ENCODE assay signal across 25 cellular contexts in genomic region chr1:44508397-44508745, GRCh38.
"Had no signal": no experiment of that assay in that cellular context is flagged by ENCODE, and none has a peak within 500 bp of the region (broad histone marks: within the 10 kb centered on the region; RNA-seq: fewer than 3 reads in every experiment).

No MANE protein-coding gene starts in this region.

- H3K27ac Mint-ChIP-seq: activated CD4-positive, alpha-beta memory T cell treated with anti-CD3 and anti-CD28 coated beads, Interleukin-2, amount 10 ng/mL, durations not matched to agents 7 days and 5 days; activated CD4-positive, alpha-beta T cell treated with anti-CD3 and anti-CD28 coated beads, Interleukin-2, amount 10 ng/mL, durations not matched to agents 7 days and 5 days; activated naive CD4-positive, alpha-beta T cell treated with anti-CD3 and anti-CD28 coated beads, Interleukin-2, amount 10 ng/mL, durations not matched to agents 7 days and 5 days; activated naive CD8-positive, alpha-beta T cell treated with anti-CD3 and anti-CD28 coated beads, Interleukin-2, amount 10 ng/mL, durations not matched to agents 7 days and 5 days; activated T-cell treated with anti-CD3 and anti-CD28 coated beads, Interleukin-2, amount 50 U/mL, for 24 hours; endodermal cell; natural killer cell treated with Interleukin-12 subunit alpha and Interleukin-12 subunit beta and Interleukin-15 and Interleukin-18, amount 100 ng/mL, for 72 hours; T-helper 17 cell had no signal

- H3K4me3 Mint-ChIP-seq: activated CD4-positive, alpha-beta memory T cell treated with anti-CD3 and anti-CD28 coated beads, Interleukin-2, amount 10 ng/mL, durations not matched to agents 7 days and 5 days; activated CD4-positive, alpha-beta T cell treated with anti-CD3 and anti-CD28 coated beads, Interleukin-2, amount 10 ng/mL, durations not matched to agents 7 days and 5 days; activated naive CD4-positive, alpha-beta T cell treated with anti-CD3 and anti-CD28 coated beads, Interleukin-2, amount 10 ng/mL, durations not matched to agents 7 days and 5 days; activated naive CD8-positive, alpha-beta T cell treated with anti-CD3 and anti-CD28 coated beads, Interleukin-2, amount 10 ng/mL, durations not matched to agents 7 days and 5 days; activated T-cell treated with anti-CD3 and anti-CD28 coated beads, Interleukin-2, amount 50 U/mL, for 24 hours; endodermal cell; natural killer cell treated with Interleukin-12 subunit alpha and Interleukin-12 subunit beta and Interleukin-15 and Interleukin-18, amount 100 ng/mL, for 72 hours; T-helper 17 cell had no signal

- ATAC-seq: esophagus mucosa; heart right ventricle; left lung; lower lobe of right lung; mucosa of descending colon; natural killer cell treated with Interleukin-12 subunit alpha and Interleukin-12 subunit beta and Interleukin-15 and Interleukin-18, amount 100 ng/mL, for 72 hours; pancreas; T-helper 17 cell had no signal

- H3K36me3 ChIP-seq: brain microvascular endothelial cell, heart right ventricle, left lung, lower lobe of right lung, pancreas, right atrium auricular region, spleen, upper lobe of left lung had no signal

- H3K27me3 ChIP-seq: pancreas, right atrium auricular region, testis, upper lobe of left lung had no signal

- H3K4me1 ChIP-seq: left lung, lower lobe of right lung, pancreas, right atrium auricular region, testis, upper lobe of left lung had no signal

- H3K27ac ChIP-seq: brain microvascular endothelial cell, heart right ventricle, left lung, lower lobe of right lung, pancreas, right atrium auricular region, spleen, testis, upper lobe of left lung had no signal

- H3K36me3 Mint-ChIP-seq: activated naive CD4-positive, alpha-beta T cell treated with anti-CD3 and anti-CD28 coated beads, Interleukin-2, amount 10 ng/mL, durations not matched to agents 7 days and 5 days; activated naive CD8-positive, alpha-beta T cell treated with anti-CD3 and anti-CD28 coated beads, Interleukin-2, amount 10 ng/mL, durations not matched to agents 7 days and 5 days; natural killer cell treated with Interleukin-12 subunit alpha and Interleukin-12 subunit beta and Interleukin-15 and Interleukin-18, amount 100 ng/mL, for 72 hours had no signal

- DNase-seq: activated CD4-positive, alpha-beta memory T cell treated with anti-CD3 and anti-CD28 coated beads, Interleukin-2, amount 10 ng/mL, durations not matched to agents 7 days and 5 days; activated CD4-positive, alpha-beta T cell treated with anti-CD3 and anti-CD28 coated beads for 1 hour; activated CD4-positive, alpha-beta T cell treated with anti-CD3 and anti-CD28 coated beads, Interleukin-2, amount 10 ng/mL, durations not matched to agents 7 days and 5 days; activated CD8-positive, alpha-beta memory T cell treated with anti-CD3 and anti-CD28 coated beads, Interleukin-2, amount 50 U/mL, for 48 hours; activated gamma-delta T cell; activated naive CD4-positive, alpha-beta T cell treated with anti-CD3 and anti-CD28 coated beads, Interleukin-2, amount 10 ng/mL, durations not matched to agents 7 days and 5 days; activated naive CD8-positive, alpha-beta T cell treated with anti-CD3 and anti-CD28 coated beads, Interleukin-2, amount 10 ng/mL, durations not matched to agents 7 days and 5 days; activated T-cell treated with anti-CD3 and anti-CD28 coated beads, Interleukin-2, amount 50 U/mL, for 24 hours; brain microvascular endothelial cell; endodermal cell; foreskin fibroblast; heart right ventricle; left lung; lower lobe of right lung; mucosa of descending colon; pancreas; spleen; stimulated activated naive CD4-positive, alpha-beta T cell; T-helper 17 cell; T1000; testis; upper lobe of left lung had no signal

- H3K4me3 ChIP-seq: heart right ventricle, left lung, lower lobe of right lung, mucosa of descending colon, pancreas, right atrium auricular region, spleen, testis, upper lobe of left lung had no signal

- H3K9me3 Mint-ChIP-seq: activated CD4-positive, alpha-beta memory T cell treated with anti-CD3 and anti-CD28 coated beads, Interleukin-2, amount 10 ng/mL, durations not matched to agents 7 days and 5 days; activated CD4-positive, alpha-beta T cell treated with anti-CD3 and anti-CD28 coated beads, Interleukin-2, amount 10 ng/mL, durations not matched to agents 7 days and 5 days; activated naive CD4-positive, alpha-beta T cell treated with anti-CD3 and anti-CD28 coated beads, Interleukin-2, amount 10 ng/mL, durations not matched to agents 7 days and 5 days; activated naive CD8-positive, alpha-beta T cell treated with anti-CD3 and anti-CD28 coated beads, Interleukin-2, amount 10 ng/mL, durations not matched to agents 7 days and 5 days; activated T-cell treated with anti-CD3 and anti-CD28 coated beads, Interleukin-2, amount 50 U/mL, for 24 hours; endodermal cell; natural killer cell treated with Interleukin-12 subunit alpha and Interleukin-12 subunit beta and Interleukin-15 and Interleukin-18, amount 100 ng/mL, for 72 hours had no signal
